In the genomic region with DNA sequence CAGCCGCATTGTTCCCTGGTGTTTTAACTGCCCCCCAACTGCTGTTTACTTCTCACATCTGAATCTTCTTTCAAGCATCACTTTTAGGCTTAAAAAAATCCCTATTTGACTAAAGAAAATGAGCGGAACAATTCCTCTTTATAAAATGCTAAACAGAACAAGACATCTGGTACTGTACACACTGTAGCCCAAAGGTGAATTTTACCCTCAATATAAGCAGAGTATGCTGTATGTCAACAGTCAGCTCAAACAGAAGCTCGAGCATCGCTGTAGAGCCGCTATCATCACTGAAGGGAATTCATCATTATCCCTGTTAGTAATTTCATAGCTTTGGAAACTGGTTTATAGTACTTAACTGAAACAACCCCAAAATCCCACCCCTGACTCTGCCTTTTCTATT, we compare ENCODE assay signal across 1 cellular context.
TF ChIP-seq lines count a peak whose summit lies in the region.

No MANE protein-coding gene starts in this region.

TF ChIP-seq in HCT116, 20 proteins besides CTCF, POLR2A, EP300 and RAD21 (continued from another document):
- no peak for TF ChIP-seq ELF1 (IDR thresholded peaks at IDR 0.05; ENCODE audit: borderline replicate concordance, low read depth)
